26 cellular contexts compared by ENCODE assay signal in genomic region chr3:148280623-148281242, GRCh38.
A peak's percentile ranks its signal among the peaks of the same experiment; 100 is the strongest.
DNase-seq lines count a peak whose midpoint lies in the region; ATAC-seq, FAIRE-seq and TF ChIP-seq lines count a peak whose summit lies in the region.
"Had no signal": no experiment of that assay in that cellular context is flagged by ENCODE, and none has a peak within 500 bp of the region (broad histone marks: within the 10 kb centered on the region; RNA-seq: fewer than 3 reads in every experiment).

No MANE protein-coding gene starts in this region.

- no peak overlapping the region for H2BK12ac ChIP-seq in H9 (ENCODE audit: insufficient read length, low read depth, low read length)

- H3K27ac ChIP-seq in H9 (ENCODE audit: insufficient read length, low read depth, low read length), result no peak overlapping the region
- H3K27ac ChIP-seq in pancreas, result no peak overlapping the region

- FAIRE-seq in pancreas (lab: Jason Lieb, UNC), result no peak
- FAIRE-seq in RCC 7860 (lab: Jason Lieb, UNC), result no peak
- FAIRE-seq: GM12892, H1, HTR-8/SVneo had no signal

- ATAC-seq in pancreas (no peak), HG03159 (IDR thresholded peaks at IDR 0.05; ENCODE audit: unreplicated experiment) (no peak)
- ATAC-seq: SK-N-SH treated with all-trans-retinoic acid at 6 μM for 48 hours had no signal

- no peak overlapping the region for H3K18ac ChIP-seq in H9 (ENCODE audit: insufficient read length, low read depth, low read length)

- no peaks in the 10 kb centered on the region for H3K23me2 ChIP-seq in H9 (ENCODE audit: insufficient read length, low read depth, low read length, poor library complexity, severe bottlenecking)

- H3K23ac ChIP-seq in H9 (ENCODE audit: insufficient read length, low read depth, low read length), result no peak overlapping the region

- H3K79me1 ChIP-seq in H9 (ENCODE audit: insufficient read depth, low read depth, low read length, poor library complexity, severe bottlenecking), result no peaks in the 10 kb centered on the region

- no peak overlapping the region for H3K4me3 Mint-ChIP-seq in H9
- no peak overlapping the region for H3K4me3 Mint-ChIP-seq in chondrocyte (ENCODE audit: unreplicated experiment)
- no peak overlapping the region for H3K4me3 Mint-ChIP-seq in nephron progenitor cell
- H3K4me3 Mint-ChIP-seq: CD8-positive, alpha-beta memory T cell; HFFc6; IgD-negative memory B cell had no signal

- DNase-seq in BE2C (peak; percentile 4), H9 (peak; percentile 51), chondrocyte (ENCODE audit: low spot score) (peak; percentile 79), pancreas (peak in 4 of 6 donors; percentile 7 to 60 (median 31)), NCI-H146 treated with DMSO at 0.1 percent for 48 hours (lab: John Stamatoyannopoulos, UW; ENCODE audit: unreplicated experiment) (no peak), RCC 7860 (ENCODE audit: low spot score) (no peak), nephron progenitor cell (no peak)
- DNase-seq: C1 segment of cervical spinal cord; CD8-positive, alpha-beta memory T cell; DMS53; HFFc6; Kasumi-1; MG63; NCI-H1048; NCI-H1436; NCI-H2029; NCI-H446; NCI-H748 treated with DMSO at 0.1 percent for 48 hours; OCI-M1; SIG-M5 had no signal

- H2AK5ac ChIP-seq in H9 (ENCODE audit: insufficient read length, low read length), result no peak overlapping the region

- no peaks in the 10 kb centered on the region for H3K36me3 ChIP-seq in BE2C
- no peaks in the 10 kb centered on the region for H3K36me3 ChIP-seq in pancreas
- H3K36me3 ChIP-seq: MG63 had no signal

- H3K4me1 ChIP-seq in BE2C, result no peaks in the 10 kb centered on the region
- H3K4me1 ChIP-seq in H9 (ENCODE audit: insufficient read depth, low read length), result no peaks in the 10 kb centered on the region
- no peaks in the 10 kb centered on the region for H3K4me1 ChIP-seq in pancreas

- H3T11ph ChIP-seq in H9 (ENCODE audit: low read length), result no peak overlapping the region

- H3K27me3 ChIP-seq in BE2C, result no peaks in the 10 kb centered on the region
- no peaks in the 10 kb centered on the region for H3K27me3 ChIP-seq in H9 (ENCODE audit: insufficient read depth, low read length)
- H3K27me3 ChIP-seq in pancreas, result no peaks in the 10 kb centered on the region
- H3K27me3 ChIP-seq: MG63 had no signal

- no peak overlapping the region for H4K91ac ChIP-seq in H9 (ENCODE audit: insufficient read length, low read depth, low read length)

- no CpG with 5 or more reads among the region's 38 CpGs for WGBS in H9 (ENCODE audit: extremely low coverage, insufficient read length, low lambda C conversion rate)
- 94 to 95% methylated on average over 33 to 38 of the region's 38 CpGs for WGBS in pancreas, 2 donors

- H3K4me3 ChIP-seq in BE2C (ENCODE audit: low read depth, low read length), result no peak overlapping the region
- H3K4me3 ChIP-seq in pancreas, result no peak overlapping the region
- H3K4me3 ChIP-seq: MG63 had no signal

- TF ChIP-seq CTCF in BE2C (IDR thresholded peaks at IDR 0.05; ENCODE audit: low read depth, low read length) (no peak), H9 (conservative IDR thresholded peaks at IDR 0.05) (no peak), chondrocyte (IDR thresholded peaks at IDR 0.05) (no peak), pancreas (IDR thresholded peaks at IDR 0.05) (no peak), nephron progenitor cell (IDR thresholded peaks at IDR 0.05) (no peak)

- peaks cover 0 to 2% of the 10 kb centered on the region in 2 experiments; a peak in 3 of 5 replicates for H3K9me3 Mint-ChIP-seq in H9
- peaks cover 7% of the 10 kb centered on the region for H3K9me3 Mint-ChIP-seq in chondrocyte (ENCODE audit: low read depth)
- H3K9me3 Mint-ChIP-seq in nephron progenitor cell, result peaks cover 4% of the 10 kb centered on the region
- H3K9me3 Mint-ChIP-seq: IgD-negative memory B cell had no signal

- no peak overlapping the region for H2BK120ac ChIP-seq in H9 (ENCODE audit: low read depth, low read length, poor library complexity, severe bottlenecking)

- H4K20me1 ChIP-seq in H9 (ENCODE audit: control insufficient read depth, insufficient read depth, insufficient read length), result no peaks in the 10 kb centered on the region

- H3K27ac Mint-ChIP-seq in H9 (no peak overlapping the region), chondrocyte (ENCODE audit: unreplicated experiment) (no peak overlapping the region), nephron progenitor cell (no peak overlapping the region)
- H3K27ac Mint-ChIP-seq: CD8-positive, alpha-beta memory T cell; HFFc6; IgD-negative memory B cell had no signal

- no peak overlapping the region for H3K56ac ChIP-seq in H9 (ENCODE audit: insufficient read length, low read depth, low read length)

- no peak overlapping the region for H3K14ac ChIP-seq in H9 (ENCODE audit: insufficient read depth, low read length)

- no peak overlapping the region for H2BK15ac ChIP-seq in H9 (ENCODE audit: low read depth, low read length)

- H3K36me3 Mint-ChIP-seq in H9 (ENCODE audit: insufficient read depth in 1 of 3, low read depth in 3 of 3), result no peaks in the 10 kb centered on the region
- no peaks in the 10 kb centered on the region for H3K36me3 Mint-ChIP-seq in chondrocyte (ENCODE audit: low read depth)
- H3K36me3 Mint-ChIP-seq in nephron progenitor cell (ENCODE audit: low read depth), result no peaks in the 10 kb centered on the region
- H3K36me3 Mint-ChIP-seq: CD8-positive, alpha-beta memory T cell; IgD-negative memory B cell had no signal

- no peak overlapping the region for H3K4ac ChIP-seq in H9 (ENCODE audit: low read depth, low read length)

- H3K27me3 Mint-ChIP-seq in H9 (ENCODE audit: low read depth) (no peaks in the 10 kb centered on the region), chondrocyte (ENCODE audit: low read depth) (no peaks in the 10 kb centered on the region), nephron progenitor cell (ENCODE audit: low read depth, poor library complexity) (no peaks in the 10 kb centered on the region)
- H3K27me3 Mint-ChIP-seq: CD8-positive, alpha-beta memory T cell; IgD-negative memory B cell had no signal

- H2BK20ac ChIP-seq in H9 (ENCODE audit: low read depth, low read length, poor library complexity, severe bottlenecking), result no peak overlapping the region

- intact Hi-C loops in pancreas (cut with DNase I), result no loop called here

- H3K4me2 ChIP-seq in H9 (ENCODE audit: insufficient read depth, insufficient read length, low read length), result no peak overlapping the region

- no peak overlapping the region for H2BK5ac ChIP-seq in H9 (ENCODE audit: insufficient read length, low read length)

- H3K4me1 Mint-ChIP-seq in H9 (no peaks in the 10 kb centered on the region), chondrocyte (ENCODE audit: low read depth) (no peaks in the 10 kb centered on the region), nephron progenitor cell (no peaks in the 10 kb centered on the region)
- H3K4me1 Mint-ChIP-seq: CD8-positive, alpha-beta memory T cell; IgD-negative memory B cell had no signal

- no peaks in the 10 kb centered on the region for H3K9me3 ChIP-seq in BE2C
- no peaks in the 10 kb centered on the region for H3K9me3 ChIP-seq in H9 (ENCODE audit: control insufficient read depth, low read depth, low read length)
- no peaks in the 10 kb centered on the region for H3K9me3 ChIP-seq in pancreas
- H3K9me3 ChIP-seq: MG63 had no signal

- no peak overlapping the region for H2AFZ ChIP-seq in H9 (ENCODE audit: low read length)

- no peaks in the 10 kb centered on the region for H3K79me2 ChIP-seq in H9 (ENCODE audit: insufficient read depth, low read length)

- no peak overlapping the region for H4K8ac ChIP-seq in H9 (replicated peaks; ENCODE audit: insufficient read length, low read depth, low read length)

- H3K9ac ChIP-seq in H9 (ENCODE audit: extremely low read depth, insufficient read length, low read length), result no peak overlapping the region

- H4K5ac ChIP-seq in H9 (ENCODE audit: insufficient read length, low read depth, low read length), result no peak overlapping the region

Comparison
In these comparisons a context has a peak if more than half of its experiments do, and no peak if none do; other contexts are left out.
1. DNase-seq: peak in BE2C (single experiment), H9 (single experiment), chondrocyte (single experiment) and pancreas (4 of 6); none in NCI-H146 treated with DMSO at 0.1 percent for 48 hours (single experiment), RCC 7860 (single experiment) and nephron progenitor cell (single experiment).